12 cellular contexts compared by ENCODE assay signal in the genomic region with DNA sequence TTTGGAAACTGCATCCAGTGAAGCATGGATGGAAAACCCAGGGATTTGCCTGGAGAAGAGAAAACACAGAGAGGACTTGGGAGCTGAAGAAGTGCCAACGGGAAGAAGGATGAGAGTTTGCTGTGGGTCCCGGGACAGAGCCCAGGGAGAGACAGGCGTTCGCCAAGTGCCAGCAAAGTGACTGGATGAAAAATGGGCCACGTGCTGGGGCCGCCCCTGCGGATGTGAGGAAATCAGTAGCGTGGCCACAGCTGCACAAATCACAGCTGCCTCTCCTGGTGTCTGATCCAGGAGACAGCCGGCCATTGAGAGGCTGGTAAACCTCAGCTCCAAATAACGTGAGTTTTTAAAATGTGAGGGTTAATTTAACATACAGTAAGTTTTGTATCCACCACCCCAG.
DNase-seq lines count a peak whose midpoint lies in the region; ATAC-seq and TF ChIP-seq lines count a peak whose summit lies in the region.
"Had no signal": no experiment of that assay in that cellular context is flagged by ENCODE, and none has a peak within 500 bp of the region (broad histone marks: within the 10 kb centered on the region; RNA-seq: fewer than 3 reads in every experiment).

No MANE protein-coding gene starts in this region.

- TF ChIP-seq CTCF in fibroblast of mammary gland (conservative IDR thresholded peaks at IDR 0.05; ENCODE audit: control insufficient read depth, insufficient read depth, low read depth, low read length) (no peak), omental fat pad (IDR thresholded peaks at IDR 0.05) (no peak)

- no peak overlapping the region for H3K4me3 ChIP-seq in fibroblast of mammary gland (ENCODE audit: control insufficient read depth, low read depth, low read length)

- DNase-seq in DMS79 (lab: John Stamatoyannopoulos, UW) = peak; percentile 68
- DNase-seq in NCI-H510A (lab: John Stamatoyannopoulos, UW) = peak; percentile 50
- DNase-seq in fibroblast of mammary gland (ENCODE audit: low read depth) = peak; percentile 48
- peak; percentile 34 for DNase-seq in omental fat pad (ENCODE audit: low spot score)
- no peak for DNase-seq in SIG-M5 treated with dmso at 0.1 percent for 504 hours (lab: John Stamatoyannopoulos, UW; ENCODE audit: unreplicated experiment)
- no peak for DNase-seq in HCEC 1CT
- DNase-seq: CD8-positive, alpha-beta T cell; effector CD8-positive, alpha-beta T cell; GOT3; stimulated activated CD4-positive, alpha-beta T cell treated with anti-CD3 and anti-CD28 coated beads, Interleukin-2, amount 100 ng/mL, for 48 hours had no signal

- ATAC-seq in omental fat pad (ENCODE audit: low FRiP score) (no peak), HG03280 (IDR thresholded peaks at IDR 0.05; ENCODE audit: unreplicated experiment) (no peak), GM18909 (IDR thresholded peaks at IDR 0.05; ENCODE audit: poor library complexity, unreplicated experiment) (no peak)
- ATAC-seq: CD8-positive, alpha-beta T cell had no signal

Comparison
In these comparisons a context has a peak if more than half of its experiments do, and no peak if none do; other contexts are left out.
1. DNase-seq: peak in DMS79 (single experiment), NCI-H510A (single experiment), fibroblast of mammary gland (single experiment) and omental fat pad (single experiment); none in SIG-M5 treated with dmso at 0.1 percent for 504 hours (single experiment) and HCEC 1CT (single experiment).